ENCODE assay signal across 8 cellular contexts in the genomic region with DNA sequence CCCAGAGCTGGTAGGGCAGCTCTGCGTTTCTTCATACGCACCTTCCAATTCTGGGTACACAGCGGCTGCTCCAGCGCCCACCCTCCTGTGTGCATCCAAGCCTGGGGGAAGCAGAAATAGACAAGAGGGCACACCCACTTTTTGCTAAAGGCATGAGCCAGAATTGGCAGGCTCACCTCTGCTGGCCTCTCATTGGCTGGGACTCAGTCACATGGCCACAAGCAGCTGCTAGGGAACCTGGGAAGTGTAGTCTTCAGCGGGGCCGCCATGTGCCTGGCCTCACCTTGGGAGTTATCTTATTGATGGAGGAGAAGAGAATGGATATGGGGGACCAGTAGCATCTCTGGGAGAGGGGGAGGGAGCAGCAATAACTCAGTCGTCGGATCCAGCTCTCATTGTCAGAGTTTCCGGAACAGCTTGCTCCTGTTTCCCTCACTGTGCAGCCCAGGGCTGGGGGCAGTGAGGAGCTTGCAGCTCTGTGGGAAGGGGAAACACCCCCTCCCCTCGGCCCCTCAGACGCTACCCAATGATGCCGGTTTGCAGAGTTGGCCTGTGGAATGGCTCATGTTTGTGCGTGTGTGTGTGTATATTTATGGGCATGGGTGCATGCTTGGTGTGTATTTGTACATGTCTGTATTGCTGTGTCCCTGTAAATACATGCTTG.
A peak's percentile ranks its signal among the peaks of the same experiment; 100 is the strongest.
DNase-seq lines count a peak whose midpoint lies in the region; ATAC-seq and TF ChIP-seq lines count a peak whose summit lies in the region.

No MANE protein-coding gene starts in this region.

- POLR2A ChIA-PET in HEK293 (lab: Yijun Ruan, JAX), result interaction anchor here (0.6 to 2.3 kb wide), 12 partner anchors 9 to 1329 kb away, joined by 3 to 23 read pairs (median 4); partner anchors contain the start of genes ATF4, MIEF1, RPL3 and RPS19BP1

- CTCF ChIA-PET in HEK293 (lab: Yijun Ruan, JAX), result interaction anchor here (0.6 to 10.7 kb wide), 13 partner anchors 8 to 810 kb away, joined by 3 to 380 read pairs (median 4); partner anchors contain the start of genes RPS19BP1 and TAB1

- no peak for TF ChIP-seq CTCF in HEK293 (tag by site-specific recombination; IDR thresholded peaks at IDR 0.05)

- no peak overlapping the region for H3K27ac ChIP-seq in HEK293 (ENCODE audit: extremely low read depth, low read depth, low read length)

- DNase-seq in DMS 273 (lab: John Stamatoyannopoulos, UW; ENCODE audit: unreplicated experiment), result peak; percentile 89
- DNase-seq in NCI-H1694 treated with DMSO at 0.1 percent for 48 hours (lab: John Stamatoyannopoulos, UW), result peak; percentile 95
- DNase-seq in T-helper 22 cell (ENCODE audit: low read depth), result peak; percentile 67
- peak in 55 of 58 donors; percentile 25 to 91 (median 74) for DNase-seq in anterior cingulate cortex (lab: John Stamatoyannopoulos, UW)
- DNase-seq in hypothalamus (lab: John Stamatoyannopoulos, UW), result peak in 41 of 51 donors; percentile 30 to 91 (median 69)
- peak; percentile 67 to 75 (median 72) for DNase-seq in stimulated activated CD4-positive, alpha-beta T cell treated with anti-CD3 and anti-CD28 coated beads, Interleukin-12 subunit alpha, Interleukin-12 subunit beta, amount 100 ng/mL, for 48 hours (ENCODE audit: low read depth in 2 of 3, low spot score in 1 of 3)

- H3K4me3 ChIP-seq in HEK293 (ENCODE audit: low read depth, low read length), result no peak overlapping the region

- no peak for ATAC-seq in GM21786 (IDR thresholded peaks at IDR 0.05; ENCODE audit: unreplicated experiment)

- H3K4me1 ChIP-seq in HEK293 (ENCODE audit: control insufficient read depth, insufficient read depth, low read length), result no peaks in the 10 kb centered on the region

- no peaks in the 10 kb centered on the region for H3K9me3 ChIP-seq in HEK293 (ENCODE audit: control insufficient read depth, insufficient read depth, low read depth, low read length)

- H3K36me3 ChIP-seq in HEK293 (ENCODE audit: control insufficient read depth in 2 of 2, insufficient read depth in 1 of 2, low read length in 2 of 2), result peaks cover 0 to 8% of the 10 kb centered on the region in 2 experiments; a peak in 2 of 3 replicates

TF ChIP-seq in HEK293, 187 proteins besides CTCF, POLR2A, EP300 and RAD21:
- TF ChIP-seq SP3 (tag by site-specific recombination; IDR thresholded peaks at IDR 0.05) (peak; percentile 68), ZNF335 (tag by site-specific recombination; conservative IDR thresholded peaks at IDR 0.05) (peak; percentile 67), YY1 (tag by site-specific recombination; IDR thresholded peaks at IDR 0.05) (peak; percentile 60; the same call in 1 of the 2 replicates), ZNF76 (tag by site-specific recombination; IDR thresholded peaks at IDR 0.05; ENCODE audit: borderline replicate concordance, low read depth) (peak; percentile 87), ZNF626 (tag by site-specific recombination; IDR thresholded peaks at IDR 0.05) (no peak), MZF1 (tag by site-specific recombination; IDR thresholded peaks at IDR 0.05; ENCODE audit: borderline replicate concordance) (peak; percentile 95; the same call in 1 of the 2 replicates), KLF10 (tag by site-specific recombination; IDR thresholded peaks at IDR 0.05) (peak; percentile 72), ZNF10 (tag by site-specific recombination; IDR thresholded peaks at IDR 0.05) (no peak), ZBTB10 (tag by site-specific recombination; IDR thresholded peaks at IDR 0.05) (no peak), SP7 (tag by site-specific recombination; IDR thresholded peaks at IDR 0.05) (no peak), KLF9 (tag by site-specific recombination; IDR thresholded peaks at IDR 0.05; ENCODE audit: low read depth) (peak; percentile 97), TCF7L2 (IDR thresholded peaks at IDR 0.05; ENCODE audit: borderline replicate concordance, low read depth, low read length) (no peak), YY2 (tag by site-specific recombination; IDR thresholded peaks at IDR 0.05) (peak; percentile 95), SP2 (tag by site-specific recombination; IDR thresholded peaks at IDR 0.05) (peak; percentile 65), ZNF341 (tag by site-specific recombination; IDR thresholded peaks at IDR 0.05; ENCODE audit: low read depth) (peak; percentile 83), ZBTB17 (tag by site-specific recombination; IDR thresholded peaks at IDR 0.05) (peak; percentile 64; the same call in 1 of the 2 replicates)
- TF ChIP-seq, protein P1, sequence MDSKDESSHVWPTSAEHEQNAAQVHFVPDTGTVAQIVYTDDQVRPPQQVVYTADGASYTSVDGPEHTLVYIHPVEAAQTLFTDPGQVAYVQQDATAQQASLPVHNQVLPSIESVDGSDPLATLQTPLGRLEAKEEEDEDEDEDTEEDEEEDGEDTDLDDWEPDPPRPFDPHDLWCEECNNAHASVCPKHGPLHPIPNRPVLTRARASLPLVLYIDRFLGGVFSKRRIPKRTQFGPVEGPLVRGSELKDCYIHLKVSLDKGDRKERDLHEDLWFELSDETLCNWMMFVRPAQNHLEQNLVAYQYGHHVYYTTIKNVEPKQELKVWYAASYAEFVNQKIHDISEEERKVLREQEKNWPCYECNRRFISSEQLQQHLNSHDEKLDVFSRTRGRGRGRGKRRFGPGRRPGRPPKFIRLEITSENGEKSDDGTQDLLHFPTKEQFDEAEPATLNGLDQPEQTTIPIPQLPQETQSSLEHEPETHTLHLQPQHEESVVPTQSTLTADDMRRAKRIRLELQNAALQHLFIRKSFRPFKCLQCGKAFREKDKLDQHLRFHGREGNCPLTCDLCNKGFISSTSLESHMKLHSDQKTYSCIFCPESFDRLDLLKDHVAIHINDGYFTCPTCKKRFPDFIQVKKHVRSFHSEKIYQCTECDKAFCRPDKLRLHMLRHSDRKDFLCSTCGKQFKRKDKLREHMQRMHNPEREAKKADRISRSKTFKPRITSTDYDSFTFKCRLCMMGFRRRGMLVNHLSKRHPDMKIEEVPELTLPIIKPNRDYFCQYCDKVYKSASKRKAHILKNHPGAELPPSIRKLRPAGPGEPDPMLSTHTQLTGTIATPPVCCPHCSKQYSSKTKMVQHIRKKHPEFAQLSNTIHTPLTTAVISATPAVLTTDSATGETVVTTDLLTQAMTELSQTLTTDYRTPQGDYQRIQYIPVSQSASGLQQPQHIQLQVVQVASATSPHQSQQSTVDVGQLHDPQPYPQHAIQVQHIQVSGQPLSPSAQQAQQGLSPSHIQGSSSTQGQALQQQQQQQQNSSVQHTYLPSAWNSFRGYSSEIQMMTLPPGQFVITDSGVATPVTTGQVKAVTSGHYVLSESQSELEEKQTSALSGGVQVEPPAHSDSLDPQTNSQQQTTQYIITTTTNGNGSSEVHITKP (tag by site-specific recombination; IDR thresholded peaks at IDR 0.05), result peak; percentile 69
- TF ChIP-seq, protein P2, sequence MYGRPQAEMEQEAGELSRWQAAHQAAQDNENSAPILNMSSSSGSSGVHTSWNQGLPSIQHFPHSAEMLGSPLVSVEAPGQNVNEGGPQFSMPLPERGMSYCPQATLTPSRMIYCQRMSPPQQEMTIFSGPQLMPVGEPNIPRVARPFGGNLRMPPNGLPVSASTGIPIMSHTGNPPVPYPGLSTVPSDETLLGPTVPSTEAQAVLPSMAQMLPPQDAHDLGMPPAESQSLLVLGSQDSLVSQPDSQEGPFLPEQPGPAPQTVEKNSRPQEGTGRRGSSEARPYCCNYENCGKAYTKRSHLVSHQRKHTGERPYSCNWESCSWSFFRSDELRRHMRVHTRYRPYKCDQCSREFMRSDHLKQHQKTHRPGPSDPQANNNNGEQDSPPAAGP (tag by site-specific recombination; IDR thresholded peaks at IDR 0.05), result no peak
